ENCODE assay signal across 1 cellular context in the genomic region with DNA sequence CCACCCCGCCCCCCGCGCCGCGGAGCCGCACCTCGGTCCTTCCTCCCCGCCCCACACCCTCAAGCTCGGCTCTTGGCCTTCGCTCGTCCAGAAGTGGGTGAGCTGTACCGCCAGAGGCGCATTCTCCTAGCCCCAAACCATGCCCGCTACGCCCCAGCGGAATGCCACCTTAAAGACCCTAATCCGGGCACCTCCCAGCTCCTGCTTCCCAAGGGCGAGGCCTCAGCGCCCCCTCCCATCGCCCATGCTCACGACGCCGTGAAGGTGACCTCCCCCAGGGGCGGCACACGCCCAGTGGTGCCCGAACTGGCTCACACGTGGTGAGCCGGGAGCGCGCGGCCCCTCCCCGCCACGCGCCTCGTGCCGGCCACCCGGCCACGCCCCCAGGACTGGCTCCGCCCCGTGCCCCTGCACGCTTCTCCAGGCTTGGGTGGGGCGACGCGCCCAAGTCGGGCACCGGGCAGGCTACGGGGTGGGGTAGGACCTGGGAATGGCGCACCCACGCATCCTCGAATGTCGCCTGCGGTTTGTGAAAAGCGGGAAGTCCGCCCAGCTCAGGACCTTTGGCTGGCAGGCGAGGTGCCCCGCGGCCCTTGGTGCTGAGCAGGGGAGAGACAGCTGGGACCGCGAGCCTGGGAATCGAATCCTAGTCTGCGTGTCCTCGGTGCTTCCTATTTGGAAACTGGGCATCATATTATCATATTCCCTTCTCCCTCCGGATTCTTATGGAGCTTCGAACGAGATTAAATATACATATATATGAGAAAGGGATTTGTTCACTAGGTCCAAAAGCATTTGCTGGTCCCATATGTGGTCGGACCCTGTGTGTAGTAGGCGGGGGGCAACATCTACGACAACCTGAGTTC.
TF ChIP-seq lines count a peak whose summit lies in the region.

No MANE protein-coding gene starts in this region.

TF ChIP-seq in endothelial cell of umbilical vein, 7 proteins besides CTCF, POLR2A, EP300 and RAD21 (continued from another document):
- peak; percentile 93 for TF ChIP-seq MYC (IDR thresholded peaks at IDR 0.05; ENCODE audit: low read depth, low read length)
TF ChIP-seq in endothelial cell of umbilical vein: peak in this region for 3.
